27 cellular contexts compared by ENCODE assay signal in genomic region chr6:76702187-76702586, GRCh38.
DNase-seq lines count a peak whose midpoint lies in the region; ATAC-seq and TF ChIP-seq lines count a peak whose summit lies in the region.
"Had no signal": no experiment of that assay in that cellular context is flagged by ENCODE, and none has a peak within 500 bp of the region (broad histone marks: within the 10 kb centered on the region; RNA-seq: fewer than 3 reads in every experiment).

No MANE protein-coding gene starts in this region.

- H3K27ac Mint-ChIP-seq in MCF 10A (ENCODE audit: low read depth, unreplicated experiment): peak overlapping the region; percentile 52
- peak overlapping the region; percentile 2 for H3K27ac Mint-ChIP-seq in endodermal cell
- H3K27ac Mint-ChIP-seq: activated CD4-positive, alpha-beta memory T cell treated with anti-CD3 and anti-CD28 coated beads, Interleukin-2, amount 10 ng/mL, durations not matched to agents 7 days and 5 days; CD4-positive, CD25-positive, alpha-beta regulatory T cell; natural killer cell had no signal

- H3K4me2 ChIP-seq in mesenchymal stem cell (ENCODE audit: low read length, poor library complexity, severe bottlenecking): no peak overlapping the region
- H3K4me2 ChIP-seq: PC-9 had no signal

- no peak overlapping the region for H3K4me3 ChIP-seq in breast epithelium
- no peak overlapping the region for H3K4me3 ChIP-seq in endodermal cell (ENCODE audit: low read length)
- H3K4me3 ChIP-seq in mesenchymal stem cell (ENCODE audit: insufficient read depth in 1 of 2, low read depth in 1 of 2, low read length in 2 of 2): no peak overlapping the region
- H3K4me3 ChIP-seq: left lung, PC-9, suprapubic skin, upper lobe of right lung had no signal

- H3K4me3 Mint-ChIP-seq in MCF 10A (ENCODE audit: unreplicated experiment): no peak overlapping the region
- no peak overlapping the region for H3K4me3 Mint-ChIP-seq in endodermal cell
- H3K4me3 Mint-ChIP-seq: activated CD4-positive, alpha-beta memory T cell treated with anti-CD3 and anti-CD28 coated beads, Interleukin-2, amount 10 ng/mL, durations not matched to agents 7 days and 5 days; CD4-positive, CD25-positive, alpha-beta regulatory T cell; natural killer cell had no signal

- no peak for ATAC-seq in HG02588 (IDR thresholded peaks at IDR 0.05; ENCODE audit: unreplicated experiment)
- ATAC-seq: left lung, natural killer cell, upper lobe of right lung had no signal

- H3K4me1 ChIP-seq in breast epithelium: no peaks in the 10 kb centered on the region
- H3K4me1 ChIP-seq in endodermal cell (ENCODE audit: control insufficient read depth, insufficient read depth, low read length): peaks cover 3% of the 10 kb centered on the region
- no peaks in the 10 kb centered on the region for H3K4me1 ChIP-seq in mesenchymal stem cell (ENCODE audit: control insufficient read depth, insufficient read depth, low read depth, low read length)
- H3K4me1 ChIP-seq: left lung, suprapubic skin, upper lobe of right lung had no signal

- H3K36me3 Mint-ChIP-seq in MCF 10A (ENCODE audit: insufficient read depth, unreplicated experiment): no peaks in the 10 kb centered on the region
- peaks cover 5% of the 10 kb centered on the region for H3K36me3 Mint-ChIP-seq in endodermal cell (ENCODE audit: low read depth)
- H3K36me3 Mint-ChIP-seq: CD4-positive, CD25-positive, alpha-beta regulatory T cell had no signal

- no peak overlapping the region for H4K8ac ChIP-seq in mesenchymal stem cell (ENCODE audit: low read length)

- H2BK12ac ChIP-seq in mesenchymal stem cell (ENCODE audit: low read length in 2 of 2): no peak overlapping the region

- no peak overlapping the region for H2BK120ac ChIP-seq in mesenchymal stem cell (ENCODE audit: low read depth, low read length)

- H3K79me1 ChIP-seq in mesenchymal stem cell (replicated peaks; ENCODE audit: low read length, poor library complexity, severe bottlenecking): no peaks in the 10 kb centered on the region

- H2BK15ac ChIP-seq in mesenchymal stem cell (ENCODE audit: low read depth, poor library complexity, severe bottlenecking): no peak overlapping the region

- H2AFZ ChIP-seq in mesenchymal stem cell (ENCODE audit: low read depth, low read length): peak overlapping the region; percentile 42
- H2AFZ ChIP-seq: PC-9 had no signal

- H3K27me3 ChIP-seq in breast epithelium (no peaks in the 10 kb centered on the region), endodermal cell (ENCODE audit: control insufficient read depth, insufficient read depth, low read length, poor library complexity, severe bottlenecking) (peaks cover 7% of the 10 kb centered on the region), mesenchymal stem cell (ENCODE audit: control insufficient read depth in 1 of 2, insufficient read depth in 1 of 2, low read length in 2 of 2) (no peaks in the 10 kb centered on the region)
- H3K27me3 ChIP-seq: brain microvascular endothelial cell, left lung, suprapubic skin, upper lobe of right lung had no signal

- BruUV-seq in MCF 10A (replicated peaks; lab: Mats Ljungman, UMichigan): no TSS peak

- 91 to 100% methylated on average over 1 of the region's 1 CpG for WGBS in endodermal cell (ENCODE audit: insufficient coverage in 1 of 2, insufficient read length in 1 of 2), 2 experiments
- 97% methylated on average over 1 of the region's 1 CpG for WGBS in mesenchymal stem cell

- intact Hi-C loops in MCF 10A (cut with micrococcal nuclease) (no loop called here), breast epithelium (cut with DNase I; ENCODE audit: low total_unique reads) (no loop called here)

- TF ChIP-seq POLR2A in breast epithelium (IDR thresholded peaks at IDR 0.05): no peak

- H3K27me3 Mint-ChIP-seq in MCF 10A (ENCODE audit: insufficient read depth, unreplicated experiment) (no peaks in the 10 kb centered on the region), endodermal cell (ENCODE audit: insufficient read depth) (peaks cover 51% of the 10 kb centered on the region)
- H3K27me3 Mint-ChIP-seq: activated CD4-positive, alpha-beta memory T cell treated with anti-CD3 and anti-CD28 coated beads, Interleukin-2, amount 10 ng/mL, durations not matched to agents 7 days and 5 days; CD4-positive, CD25-positive, alpha-beta regulatory T cell had no signal

- CTCF ChIA-PET in MCF 10A (lab: Yijun Ruan, JAX): interaction anchor here (0.7 to 0.8 kb wide), 2 partner anchors 9 to 65 kb away, joined by 3 read pairs; no protein-coding TSS in a partner anchor

- no peak overlapping the region for H3K23ac ChIP-seq in mesenchymal stem cell (ENCODE audit: low read length in 2 of 2)

- no peaks in the 10 kb centered on the region for H3K36me3 ChIP-seq in breast epithelium
- H3K36me3 ChIP-seq in endodermal cell (ENCODE audit: control insufficient read depth, insufficient read depth, low read length): no peaks in the 10 kb centered on the region
- H3K36me3 ChIP-seq in mesenchymal stem cell (ENCODE audit: control insufficient read depth in 1 of 2, insufficient read depth in 2 of 2, low read depth in 1 of 2, low read length in 2 of 2): no peaks in the 10 kb centered on the region
- H3K36me3 ChIP-seq: brain microvascular endothelial cell, left lung, suprapubic skin, upper lobe of right lung had no signal

- no peak overlapping the region for H2BK5ac ChIP-seq in mesenchymal stem cell (ENCODE audit: low read depth, low read length, poor library complexity, severe bottlenecking)

- H3K9me3 Mint-ChIP-seq in MCF 10A (ENCODE audit: unreplicated experiment) (no peaks in the 10 kb centered on the region), endodermal cell (no peaks in the 10 kb centered on the region)
- H3K9me3 Mint-ChIP-seq: activated CD4-positive, alpha-beta memory T cell treated with anti-CD3 and anti-CD28 coated beads, Interleukin-2, amount 10 ng/mL, durations not matched to agents 7 days and 5 days had no signal

- H3K4me1 Mint-ChIP-seq in MCF 10A (ENCODE audit: insufficient read depth, unreplicated experiment): peaks cover 20% of the 10 kb centered on the region
- H3K4me1 Mint-ChIP-seq in endodermal cell: peaks cover 36% of the 10 kb centered on the region
- H3K4me1 Mint-ChIP-seq: activated CD4-positive, alpha-beta memory T cell treated with anti-CD3 and anti-CD28 coated beads, Interleukin-2, amount 10 ng/mL, durations not matched to agents 7 days and 5 days; CD4-positive, CD25-positive, alpha-beta regulatory T cell; natural killer cell had no signal

- H3K27ac ChIP-seq in breast epithelium (no peak overlapping the region), endodermal cell (ENCODE audit: low read depth, low read length) (no peak overlapping the region), mesenchymal stem cell (ENCODE audit: low read length, poor library complexity, severe bottlenecking) (no peak overlapping the region)
- H3K27ac ChIP-seq: brain microvascular endothelial cell, left lung, PC-9, suprapubic skin, upper lobe of right lung had no signal

- no peak for TF ChIP-seq CTCF in MCF 10A (IDR thresholded peaks at IDR 0.05; ENCODE audit: unreplicated experiment)
- no peak for TF ChIP-seq CTCF in breast epithelium (IDR thresholded peaks at IDR 0.05)
- TF ChIP-seq CTCF in endodermal cell (conservative IDR thresholded peaks at IDR 0.05): no peak

- no peak overlapping the region for H3K9ac ChIP-seq in endodermal cell (ENCODE audit: extremely low read depth, low read length, poor library complexity, severe bottlenecking)
- no peak overlapping the region for H3K9ac ChIP-seq in mesenchymal stem cell (ENCODE audit: low read length)

- no peak overlapping the region for H3K14ac ChIP-seq in mesenchymal stem cell (ENCODE audit: low read length in 2 of 2)

- no peak overlapping the region for H2AK5ac ChIP-seq in mesenchymal stem cell (ENCODE audit: low read length, severe bottlenecking)

- no peak overlapping the region for H4K91ac ChIP-seq in mesenchymal stem cell (ENCODE audit: low read length)

- POLR2A ChIA-PET in MCF 10A (lab: Yijun Ruan, JAX): no interaction called here

- H3K18ac ChIP-seq in mesenchymal stem cell (ENCODE audit: low read depth in 1 of 2, low read length in 2 of 2): no peak overlapping the region

- no peaks in the 10 kb centered on the region for H3K9me3 ChIP-seq in breast epithelium
- H3K9me3 ChIP-seq in endodermal cell (ENCODE audit: control insufficient read depth, low read length): no peaks in the 10 kb centered on the region
- H3K9me3 ChIP-seq in mesenchymal stem cell (ENCODE audit: control insufficient read depth, low read length): no peaks in the 10 kb centered on the region
- H3K9me3 ChIP-seq: left lung, suprapubic skin, upper lobe of right lung had no signal

- H3K4ac ChIP-seq in mesenchymal stem cell (ENCODE audit: low read depth in 1 of 2, low read length in 2 of 2): no peak overlapping the region

- no peak for DNase-seq in MCF 10A (ENCODE audit: unreplicated experiment)
- DNase-seq in breast epithelium (ENCODE audit: low spot score in 2 of 2): no peak
- DNase-seq in endodermal cell: no peak
- peak; percentile 6 for DNase-seq in mesenchymal stem cell
- no peak for DNase-seq in stimulated activated CD4-positive, alpha-beta T cell treated with anti-CD3 and anti-CD28 coated beads, Interleukin-4, amount 100 ng/mL, for 1 hour
- DNase-seq in A172 (ENCODE audit: low spot score): no peak
- DNase-seq in retina: no peak
- DNase-seq: 8988T; activated CD4-positive, alpha-beta memory T cell treated with anti-CD3 and anti-CD28 coated beads, Interleukin-2, amount 10 ng/mL, durations not matched to agents 7 days and 5 days; activated CD8-positive, alpha-beta memory T cell treated with anti-CD3 and anti-CD28 coated beads, Interleukin-2, amount 50 U/mL, for 4 hours; activated naive CD4-positive, alpha-beta T cell treated with Interleukin-2 at 50 U/mL for 16 hours; amniotic stem cell; brain microvascular endothelial cell; CD4-positive, CD25-positive, alpha-beta regulatory T cell; DND-41; KBM-7; left lung; MM.1S; natural killer cell; NCI-H2029; NCI-H69; PC-9; Right ventricle myocardium superior; stimulated activated naive CD4-positive, alpha-beta T cell; upper lobe of right lung had no signal
